Comparison of ENCODE assay signal across 8 cellular contexts in genomic region chr11:47271328-47271727, GRCh38. TPM values are rescaled to one million over a fixed set of nuclear protein-coding genes. Genes with fewer than 3 reads are reported as not detected.
DNase-seq lines count a peak whose midpoint lies in the region; ATAC-seq and TF ChIP-seq lines count a peak whose summit lies in the region.

No MANE protein-coding gene starts in this region.

- ATAC-seq in Panc1 (no peak), GM21576 (IDR thresholded peaks at IDR 0.05; ENCODE audit: unreplicated experiment) (no peak)

- H3K4me3 ChIP-seq in GM12865 (ENCODE audit: low read depth, low read length) (peak overlapping the region; percentile 82), Panc1 (ENCODE audit: low read depth in 2 of 2, low read length in 2 of 2) (peak overlapping the region; percentile 70 to 75), esophagus squamous epithelium (peak overlapping the region in 2 of 4 donors; percentile 88 to 96), skeletal muscle tissue (ENCODE audit: low read length in 3 of 3) (peak overlapping the region in 2 of 3 donors; percentile 57 to 88)

- TF ChIP-seq POLR2A in esophagus squamous epithelium (IDR thresholded peaks at IDR 0.05): no peak

- POLR2A ChIA-PET in Panc1 (lab: Charles Lee): interaction anchor here (1.0 kb wide), 1 partner anchor 51 kb away, joined by 5 read pairs; no protein-coding TSS in a partner anchor

- TF ChIP-seq CTCF in GM12865 (IDR thresholded peaks at IDR 0.05; ENCODE audit: insufficient read depth, low read depth, low read length, missing control alignments): no peak
- no peak for TF ChIP-seq CTCF in Panc1 (IDR thresholded peaks at IDR 0.05)
- TF ChIP-seq CTCF in esophagus squamous epithelium (IDR thresholded peaks at IDR 0.05): no peak

- BruUV-seq in Panc1 (replicated peaks; lab: Mats Ljungman, UMichigan): TSS peak; percentile 81

- H3K9me3 ChIP-seq in Panc1 (ENCODE audit: control insufficient read depth, insufficient read depth, low read depth, low read length) (no peaks in the 10 kb centered on the region), esophagus squamous epithelium (no peaks in the 10 kb centered on the region), skeletal muscle tissue (ENCODE audit: control insufficient read depth in 3 of 3, low read length in 3 of 3) (no peaks in the 10 kb centered on the region)

- DNase-seq in GM12865 (ENCODE audit: low read depth) (no peak), Panc1 (ENCODE audit: low read depth, low spot score) (no peak), esophagus squamous epithelium (lab: John Stamatoyannopoulos, UW) (no peak), NK-92 (lab: John Stamatoyannopoulos, UW; ENCODE audit: unreplicated experiment) (no peak), NCI-H2171 (lab: John Stamatoyannopoulos, UW) (no peak), NCI-H2081 treated with DMSO at 0.1 percent for 48 hours (lab: John Stamatoyannopoulos, UW) (no peak)

- intact Hi-C loops in Panc1 (cut with micrococcal nuclease; ENCODE audit: unreplicated experiment) (no loop called here), esophagus squamous epithelium (cut with DNase I) (no loop called here)

- in situ Hi-C loops in Panc1 (cut with HindIII; ENCODE audit: low pct_unique_long_range_greater_than_20kb, low sequenced_read_pairs): no loop called here

- 45 to 56% methylated on average over 4 of the region's 4 CpGs for WGBS in esophagus squamous epithelium, 2 donors

- H3K27ac ChIP-seq in Panc1 (ENCODE audit: low read length): peak overlapping the region; percentile 74
- H3K27ac ChIP-seq in esophagus squamous epithelium: peak overlapping the region in 3 of 4 donors; percentile 94 to 98 (median 96)
- peak overlapping the region; percentile 93 for H3K27ac ChIP-seq in skeletal muscle tissue (ENCODE audit: low read depth, low read length)

- H3K36me3 ChIP-seq in Panc1 (ENCODE audit: control insufficient read depth, insufficient read depth, low read length) (peaks cover 9% of the 10 kb centered on the region; the same call in 1 of the 2 replicates), esophagus squamous epithelium (peaks cover 8 to 30% (median 18%) of the 10 kb centered on the region in 3 donors), skeletal muscle tissue (ENCODE audit: control insufficient read depth in 3 of 3, insufficient read depth in 3 of 3, low read length in 3 of 3) (peaks cover 17 to 26% (median 22%) of the 10 kb centered on the region in 3 donors)

- H3K4me1 ChIP-seq in Panc1 (ENCODE audit: control insufficient read depth, insufficient read depth, low read length) (peaks cover 27% of the 10 kb centered on the region), esophagus squamous epithelium (peaks cover 8 to 53% (median 25%) of the 10 kb centered on the region in 3 donors), skeletal muscle tissue (ENCODE audit: control insufficient read depth in 3 of 3, insufficient read depth in 3 of 3, low read length in 3 of 3) (peaks cover 39 to 55% (median 49%) of the 10 kb centered on the region in 3 donors)

- CTCF ChIA-PET in Panc1 (lab: Charles Lee): interaction anchor here (0.7 to 0.9 kb wide), 2 partner anchors 12 to 93 kb away, joined by 3 read pairs; no protein-coding TSS in a partner anchor

- H3K27me3 ChIP-seq in Panc1 (ENCODE audit: control insufficient read depth, insufficient read depth, low read length): no peaks in the 10 kb centered on the region
- no peaks in the 10 kb centered on the region for H3K27me3 ChIP-seq in esophagus squamous epithelium
- no peaks in the 10 kb centered on the region for H3K27me3 ChIP-seq in skeletal muscle tissue (ENCODE audit: control insufficient read depth in 3 of 3, insufficient read depth in 3 of 3, low read length in 3 of 3)

- peak overlapping the region; percentile 5 to 63 (median 57) for H3K9ac ChIP-seq in skeletal muscle tissue (ENCODE audit: low read depth in 1 of 3, low read length in 3 of 3)

RNA-seq across cellular contexts. Expression of gene MADD, which starts 1.4 kb away (rescaled TPM):
- total RNA-seq in Panc1 (2021; ENCODE audit: unreplicated experiment) (51.1 TPM), esophagus squamous epithelium (10 to 100 TPM; 12.6 to 34.7 (median 15.4) TPM), skeletal muscle tissue (15.7 TPM)
- 42.9 TPM for polyA plus RNA-seq in Panc1 (2012; ENCODE audit: insufficient read length)

RNA-seq across cellular contexts. Expression of gene NR1H3, which starts 13.5 kb away (rescaled TPM):
- 17.2 TPM for total RNA-seq in Panc1 (2021; ENCODE audit: unreplicated experiment)
- polyA plus RNA-seq in Panc1 (2012; ENCODE audit: insufficient read length): 19.7 TPM
- total RNA-seq in esophagus squamous epithelium: 10 to 100 TPM in 2 of 4 donors, 1 to 10 TPM in 2; 2.4 to 24.8 (median 12.5) TPM
- total RNA-seq in skeletal muscle tissue: 23.5 TPM

RNA-seq across cellular contexts. Expression of gene ACP2, which starts 22.7 kb away (rescaled TPM):
- total RNA-seq in Panc1 (2021; ENCODE audit: unreplicated experiment): 28.4 TPM
- polyA plus RNA-seq in Panc1 (2012; ENCODE audit: insufficient read length): 28.7 TPM
- 10 to 100 TPM; 20.4 to 38.0 (median 26.5) TPM for total RNA-seq in esophagus squamous epithelium
- 11.5 TPM for total RNA-seq in skeletal muscle tissue

RNA-seq across cellular contexts. Expression of gene DDB2, which starts 56.6 kb away (rescaled TPM):
- total RNA-seq in Panc1 (2021; ENCODE audit: unreplicated experiment) (33.6 TPM), esophagus squamous epithelium (10 to 100 TPM; 25.7 to 65.8 (median 43.5) TPM), skeletal muscle tissue (7.8 TPM)
- polyA plus RNA-seq in Panc1 (2012; ENCODE audit: insufficient read length): 20.3 TPM
